1 cellular context compared by ENCODE assay signal in the genomic region with DNA sequence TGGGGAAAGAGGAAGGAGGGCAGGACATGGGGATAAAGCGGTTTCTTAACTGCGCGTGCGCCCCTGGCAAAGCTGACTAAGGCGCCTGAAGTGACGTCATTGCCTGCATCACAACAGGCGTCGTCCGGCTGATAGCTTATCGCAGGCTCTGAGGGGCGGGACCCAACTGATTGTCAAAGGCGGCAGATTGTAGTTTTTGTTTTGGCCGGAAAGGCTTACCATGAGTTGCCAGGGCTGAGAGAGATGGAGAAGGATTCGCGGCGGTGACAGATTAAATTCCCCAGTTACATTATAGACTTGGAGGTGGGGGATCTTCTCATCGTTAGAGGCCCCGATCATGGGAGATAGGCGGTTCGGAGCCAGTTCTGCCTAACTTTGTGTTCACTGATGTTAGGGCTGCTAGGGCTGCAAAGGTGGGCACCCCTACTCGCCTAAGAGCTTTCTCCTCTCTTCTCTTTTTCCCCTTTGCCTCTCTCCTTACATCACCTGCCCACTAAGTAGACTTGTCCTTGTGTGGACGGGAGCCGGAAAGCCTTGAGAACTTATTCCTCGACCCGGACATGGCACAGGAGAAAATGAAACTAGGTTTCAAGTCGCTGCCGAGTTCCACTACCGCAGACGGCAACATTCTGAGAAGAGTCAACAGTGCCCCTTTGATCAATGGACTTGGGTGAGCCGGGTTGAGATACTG.
TF ChIP-seq lines count a peak whose summit lies in the region.

No MANE protein-coding gene starts in this region.

TF ChIP-seq in K562, 482 proteins besides CTCF, POLR2A, EP300 and RAD21 (continued from another document and continues in another):
- TF ChIP-seq, protein P1, sequence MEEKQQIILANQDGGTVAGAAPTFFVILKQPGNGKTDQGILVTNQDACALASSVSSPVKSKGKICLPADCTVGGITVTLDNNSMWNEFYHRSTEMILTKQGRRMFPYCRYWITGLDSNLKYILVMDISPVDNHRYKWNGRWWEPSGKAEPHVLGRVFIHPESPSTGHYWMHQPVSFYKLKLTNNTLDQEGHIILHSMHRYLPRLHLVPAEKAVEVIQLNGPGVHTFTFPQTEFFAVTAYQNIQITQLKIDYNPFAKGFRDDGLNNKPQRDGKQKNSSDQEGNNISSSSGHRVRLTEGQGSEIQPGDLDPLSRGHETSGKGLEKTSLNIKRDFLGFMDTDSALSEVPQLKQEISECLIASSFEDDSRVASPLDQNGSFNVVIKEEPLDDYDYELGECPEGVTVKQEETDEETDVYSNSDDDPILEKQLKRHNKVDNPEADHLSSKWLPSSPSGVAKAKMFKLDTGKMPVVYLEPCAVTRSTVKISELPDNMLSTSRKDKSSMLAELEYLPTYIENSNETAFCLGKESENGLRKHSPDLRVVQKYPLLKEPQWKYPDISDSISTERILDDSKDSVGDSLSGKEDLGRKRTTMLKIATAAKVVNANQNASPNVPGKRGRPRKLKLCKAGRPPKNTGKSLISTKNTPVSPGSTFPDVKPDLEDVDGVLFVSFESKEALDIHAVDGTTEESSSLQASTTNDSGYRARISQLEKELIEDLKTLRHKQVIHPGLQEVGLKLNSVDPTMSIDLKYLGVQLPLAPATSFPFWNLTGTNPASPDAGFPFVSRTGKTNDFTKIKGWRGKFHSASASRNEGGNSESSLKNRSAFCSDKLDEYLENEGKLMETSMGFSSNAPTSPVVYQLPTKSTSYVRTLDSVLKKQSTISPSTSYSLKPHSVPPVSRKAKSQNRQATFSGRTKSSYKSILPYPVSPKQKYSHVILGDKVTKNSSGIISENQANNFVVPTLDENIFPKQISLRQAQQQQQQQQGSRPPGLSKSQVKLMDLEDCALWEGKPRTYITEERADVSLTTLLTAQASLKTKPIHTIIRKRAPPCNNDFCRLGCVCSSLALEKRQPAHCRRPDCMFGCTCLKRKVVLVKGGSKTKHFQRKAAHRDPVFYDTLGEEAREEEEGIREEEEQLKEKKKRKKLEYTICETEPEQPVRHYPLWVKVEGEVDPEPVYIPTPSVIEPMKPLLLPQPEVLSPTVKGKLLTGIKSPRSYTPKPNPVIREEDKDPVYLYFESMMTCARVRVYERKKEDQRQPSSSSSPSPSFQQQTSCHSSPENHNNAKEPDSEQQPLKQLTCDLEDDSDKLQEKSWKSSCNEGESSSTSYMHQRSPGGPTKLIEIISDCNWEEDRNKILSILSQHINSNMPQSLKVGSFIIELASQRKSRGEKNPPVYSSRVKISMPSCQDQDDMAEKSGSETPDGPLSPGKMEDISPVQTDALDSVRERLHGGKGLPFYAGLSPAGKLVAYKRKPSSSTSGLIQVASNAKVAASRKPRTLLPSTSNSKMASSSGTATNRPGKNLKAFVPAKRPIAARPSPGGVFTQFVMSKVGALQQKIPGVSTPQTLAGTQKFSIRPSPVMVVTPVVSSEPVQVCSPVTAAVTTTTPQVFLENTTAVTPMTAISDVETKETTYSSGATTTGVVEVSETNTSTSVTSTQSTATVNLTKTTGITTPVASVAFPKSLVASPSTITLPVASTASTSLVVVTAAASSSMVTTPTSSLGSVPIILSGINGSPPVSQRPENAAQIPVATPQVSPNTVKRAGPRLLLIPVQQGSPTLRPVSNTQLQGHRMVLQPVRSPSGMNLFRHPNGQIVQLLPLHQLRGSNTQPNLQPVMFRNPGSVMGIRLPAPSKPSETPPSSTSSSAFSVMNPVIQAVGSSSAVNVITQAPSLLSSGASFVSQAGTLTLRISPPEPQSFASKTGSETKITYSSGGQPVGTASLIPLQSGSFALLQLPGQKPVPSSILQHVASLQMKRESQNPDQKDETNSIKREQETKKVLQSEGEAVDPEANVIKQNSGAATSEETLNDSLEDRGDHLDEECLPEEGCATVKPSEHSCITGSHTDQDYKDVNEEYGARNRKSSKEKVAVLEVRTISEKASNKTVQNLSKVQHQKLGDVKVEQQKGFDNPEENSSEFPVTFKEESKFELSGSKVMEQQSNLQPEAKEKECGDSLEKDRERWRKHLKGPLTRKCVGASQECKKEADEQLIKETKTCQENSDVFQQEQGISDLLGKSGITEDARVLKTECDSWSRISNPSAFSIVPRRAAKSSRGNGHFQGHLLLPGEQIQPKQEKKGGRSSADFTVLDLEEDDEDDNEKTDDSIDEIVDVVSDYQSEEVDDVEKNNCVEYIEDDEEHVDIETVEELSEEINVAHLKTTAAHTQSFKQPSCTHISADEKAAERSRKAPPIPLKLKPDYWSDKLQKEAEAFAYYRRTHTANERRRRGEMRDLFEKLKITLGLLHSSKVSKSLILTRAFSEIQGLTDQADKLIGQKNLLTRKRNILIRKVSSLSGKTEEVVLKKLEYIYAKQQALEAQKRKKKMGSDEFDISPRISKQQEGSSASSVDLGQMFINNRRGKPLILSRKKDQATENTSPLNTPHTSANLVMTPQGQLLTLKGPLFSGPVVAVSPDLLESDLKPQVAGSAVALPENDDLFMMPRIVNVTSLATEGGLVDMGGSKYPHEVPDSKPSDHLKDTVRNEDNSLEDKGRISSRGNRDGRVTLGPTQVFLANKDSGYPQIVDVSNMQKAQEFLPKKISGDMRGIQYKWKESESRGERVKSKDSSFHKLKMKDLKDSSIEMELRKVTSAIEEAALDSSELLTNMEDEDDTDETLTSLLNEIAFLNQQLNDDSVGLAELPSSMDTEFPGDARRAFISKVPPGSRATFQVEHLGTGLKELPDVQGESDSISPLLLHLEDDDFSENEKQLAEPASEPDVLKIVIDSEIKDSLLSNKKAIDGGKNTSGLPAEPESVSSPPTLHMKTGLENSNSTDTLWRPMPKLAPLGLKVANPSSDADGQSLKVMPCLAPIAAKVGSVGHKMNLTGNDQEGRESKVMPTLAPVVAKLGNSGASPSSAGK (IDR thresholded peaks at IDR 0.05), result no peak
- TF ChIP-seq HDAC1 (IDR thresholded peaks at IDR 0.05), result peak in 1 of 2 experiments; percentile 64; a peak in 1 of 4 replicates
- TF ChIP-seq TEAD2 (tag; IDR thresholded peaks at IDR 0.05), result no peak
- TF ChIP-seq ARID2 (IDR thresholded peaks at IDR 0.05), result no peak
- no peak for TF ChIP-seq SREBF1 (IDR thresholded peaks at IDR 0.05; ENCODE audit: borderline replicate concordance, low read depth, low read length)
- no peak for TF ChIP-seq ZFP30 (CRISPR knock-in tag; IDR thresholded peaks at IDR 0.05; ENCODE audit: borderline replicate concordance)
- no peak for TF ChIP-seq ZNF436 (CRISPR knock-in tag; IDR thresholded peaks at IDR 0.05)
- TF ChIP-seq, protein P2, sequence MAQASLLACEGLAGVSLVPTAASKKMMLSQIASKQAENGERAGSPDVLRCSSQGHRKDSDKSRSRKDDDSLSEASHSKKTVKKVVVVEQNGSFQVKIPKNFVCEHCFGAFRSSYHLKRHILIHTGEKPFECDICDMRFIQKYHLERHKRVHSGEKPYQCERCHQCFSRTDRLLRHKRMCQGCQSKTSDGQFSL (CRISPR knock-in tag; IDR thresholded peaks at IDR 0.05), result no peak
- TF ChIP-seq, protein P2 (tag; IDR thresholded peaks at IDR 0.05), result no peak
- peak in 1 of 2 experiments; percentile 52; a peak in 1 of 4 replicates for TF ChIP-seq TEAD1 (CRISPR knock-in tag; IDR thresholded peaks at IDR 0.05)
- no peak for TF ChIP-seq HEY1 (CRISPR knock-in tag; IDR thresholded peaks at IDR 0.05; ENCODE audit: borderline replicate concordance)
- TF ChIP-seq ZNF12 (CRISPR knock-in tag; IDR thresholded peaks at IDR 0.05), result no peak
- no peak for TF ChIP-seq CCAR2 (IDR thresholded peaks at IDR 0.05; ENCODE audit: low read depth, low read length)
- no peak for TF ChIP-seq XRCC5 (IDR thresholded peaks at IDR 0.05; ENCODE audit: low read depth, low read length)
- TF ChIP-seq ZFP36 (IDR thresholded peaks at IDR 0.05; ENCODE audit: low read depth, low read length, partially characterized antibody), result no peak
- TF ChIP-seq C11orf30 (IDR thresholded peaks at IDR 0.05; ENCODE audit: low read depth), result peak; percentile 58
- peak; percentile 88 to 91 for TF ChIP-seq NRF1 (conservative IDR thresholded peaks at IDR 0.05 in 1 of 2, IDR thresholded peaks at IDR 0.05 in 1 of 2)
- TF ChIP-seq NCOA1 (IDR thresholded peaks at IDR 0.05; ENCODE audit: low read depth), result 0 out of 2 replicates have a peak, but pooled peaks have one; percentile 23
- no peak for TF ChIP-seq ZNF445 (CRISPR knock-in tag; IDR thresholded peaks at IDR 0.05; ENCODE audit: low read depth)
- no peak for TF ChIP-seq ZNF23 (CRISPR knock-in tag; IDR thresholded peaks at IDR 0.05)
- no peak for TF ChIP-seq HNRNPLL (IDR thresholded peaks at IDR 0.05; ENCODE audit: low read depth, low read length, poor library complexity, severe bottlenecking)
- TF ChIP-seq CBX8 (IDR thresholded peaks at IDR 0.05; ENCODE audit: borderline replicate concordance, extremely low read depth, low read depth, low read length, poor library complexity, severe bottlenecking), result no peak
- TF ChIP-seq, protein P3, sequence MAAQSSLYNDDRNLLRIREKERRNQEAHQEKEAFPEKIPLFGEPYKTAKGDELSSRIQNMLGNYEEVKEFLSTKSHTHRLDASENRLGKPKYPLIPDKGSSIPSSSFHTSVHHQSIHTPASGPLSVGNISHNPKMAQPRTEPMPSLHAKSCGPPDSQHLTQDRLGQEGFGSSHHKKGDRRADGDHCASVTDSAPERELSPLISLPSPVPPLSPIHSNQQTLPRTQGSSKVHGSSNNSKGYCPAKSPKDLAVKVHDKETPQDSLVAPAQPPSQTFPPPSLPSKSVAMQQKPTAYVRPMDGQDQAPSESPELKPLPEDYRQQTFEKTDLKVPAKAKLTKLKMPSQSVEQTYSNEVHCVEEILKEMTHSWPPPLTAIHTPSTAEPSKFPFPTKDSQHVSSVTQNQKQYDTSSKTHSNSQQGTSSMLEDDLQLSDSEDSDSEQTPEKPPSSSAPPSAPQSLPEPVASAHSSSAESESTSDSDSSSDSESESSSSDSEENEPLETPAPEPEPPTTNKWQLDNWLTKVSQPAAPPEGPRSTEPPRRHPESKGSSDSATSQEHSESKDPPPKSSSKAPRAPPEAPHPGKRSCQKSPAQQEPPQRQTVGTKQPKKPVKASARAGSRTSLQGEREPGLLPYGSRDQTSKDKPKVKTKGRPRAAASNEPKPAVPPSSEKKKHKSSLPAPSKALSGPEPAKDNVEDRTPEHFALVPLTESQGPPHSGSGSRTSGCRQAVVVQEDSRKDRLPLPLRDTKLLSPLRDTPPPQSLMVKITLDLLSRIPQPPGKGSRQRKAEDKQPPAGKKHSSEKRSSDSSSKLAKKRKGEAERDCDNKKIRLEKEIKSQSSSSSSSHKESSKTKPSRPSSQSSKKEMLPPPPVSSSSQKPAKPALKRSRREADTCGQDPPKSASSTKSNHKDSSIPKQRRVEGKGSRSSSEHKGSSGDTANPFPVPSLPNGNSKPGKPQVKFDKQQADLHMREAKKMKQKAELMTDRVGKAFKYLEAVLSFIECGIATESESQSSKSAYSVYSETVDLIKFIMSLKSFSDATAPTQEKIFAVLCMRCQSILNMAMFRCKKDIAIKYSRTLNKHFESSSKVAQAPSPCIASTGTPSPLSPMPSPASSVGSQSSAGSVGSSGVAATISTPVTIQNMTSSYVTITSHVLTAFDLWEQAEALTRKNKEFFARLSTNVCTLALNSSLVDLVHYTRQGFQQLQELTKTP (IDR thresholded peaks at IDR 0.05; ENCODE audit: low read depth in 1 of 2, partially characterized antibody in 2 of 2), result no peak
- peak; percentile 92 for TF ChIP-seq JUND (IDR thresholded peaks at IDR 0.05; ENCODE audit: borderline replicate concordance, low read depth, low read length)
- TF ChIP-seq JUND (tag; IDR thresholded peaks at IDR 0.05; ENCODE audit: borderline replicate concordance, low read depth, low read length), result peak; percentile 87; the same call in 2 of the 3 replicates
- no peak for TF ChIP-seq RBM34 (IDR thresholded peaks at IDR 0.05; ENCODE audit: borderline replicate concordance, insufficient read depth, low read length)
- no peak for TF ChIP-seq ZNF644 (tag; IDR thresholded peaks at IDR 0.05; ENCODE audit: low read depth)
- TF ChIP-seq, protein P4, sequence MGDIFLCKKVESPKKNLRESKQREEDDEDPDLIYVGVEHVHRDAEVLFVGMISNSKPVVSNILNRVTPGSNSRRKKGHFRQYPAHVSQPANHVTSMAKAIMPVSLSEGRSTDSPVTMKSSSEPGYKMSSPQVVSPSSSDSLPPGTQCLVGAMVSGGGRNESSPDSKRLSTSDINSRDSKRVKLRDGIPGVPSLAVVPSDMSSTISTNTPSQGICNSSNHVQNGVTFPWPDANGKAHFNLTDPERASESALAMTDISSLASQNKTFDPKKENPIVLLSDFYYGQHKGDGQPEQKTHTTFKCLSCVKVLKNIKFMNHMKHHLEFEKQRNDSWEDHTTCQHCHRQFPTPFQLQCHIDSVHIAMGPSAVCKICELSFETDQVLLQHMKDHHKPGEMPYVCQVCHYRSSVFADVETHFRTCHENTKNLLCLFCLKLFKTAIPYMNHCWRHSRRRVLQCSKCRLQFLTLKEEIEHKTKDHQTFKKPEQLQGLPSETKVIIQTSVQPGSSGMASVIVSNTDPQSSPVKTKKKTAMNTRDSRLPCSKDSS (IDR thresholded peaks at IDR 0.05; ENCODE audit: low read depth, partially characterized antibody), result no peak
- peak; percentile 83 for TF ChIP-seq ATF1 (CRISPR knock-in tag; IDR thresholded peaks at IDR 0.05)
- TF ChIP-seq ATF1 (tag; IDR thresholded peaks at IDR 0.05), result peak; percentile 98
- no peak for TF ChIP-seq ZNF696 (CRISPR knock-in tag; conservative IDR thresholded peaks at IDR 0.05)
- no peak for TF ChIP-seq ZNF764 (CRISPR knock-in tag; IDR thresholded peaks at IDR 0.05; ENCODE audit: low read depth)
- no peak for TF ChIP-seq E2F3 (CRISPR knock-in tag; IDR thresholded peaks at IDR 0.05)
- TF ChIP-seq HLTF (IDR thresholded peaks at IDR 0.05), result no peak
- TF ChIP-seq, protein P5, sequence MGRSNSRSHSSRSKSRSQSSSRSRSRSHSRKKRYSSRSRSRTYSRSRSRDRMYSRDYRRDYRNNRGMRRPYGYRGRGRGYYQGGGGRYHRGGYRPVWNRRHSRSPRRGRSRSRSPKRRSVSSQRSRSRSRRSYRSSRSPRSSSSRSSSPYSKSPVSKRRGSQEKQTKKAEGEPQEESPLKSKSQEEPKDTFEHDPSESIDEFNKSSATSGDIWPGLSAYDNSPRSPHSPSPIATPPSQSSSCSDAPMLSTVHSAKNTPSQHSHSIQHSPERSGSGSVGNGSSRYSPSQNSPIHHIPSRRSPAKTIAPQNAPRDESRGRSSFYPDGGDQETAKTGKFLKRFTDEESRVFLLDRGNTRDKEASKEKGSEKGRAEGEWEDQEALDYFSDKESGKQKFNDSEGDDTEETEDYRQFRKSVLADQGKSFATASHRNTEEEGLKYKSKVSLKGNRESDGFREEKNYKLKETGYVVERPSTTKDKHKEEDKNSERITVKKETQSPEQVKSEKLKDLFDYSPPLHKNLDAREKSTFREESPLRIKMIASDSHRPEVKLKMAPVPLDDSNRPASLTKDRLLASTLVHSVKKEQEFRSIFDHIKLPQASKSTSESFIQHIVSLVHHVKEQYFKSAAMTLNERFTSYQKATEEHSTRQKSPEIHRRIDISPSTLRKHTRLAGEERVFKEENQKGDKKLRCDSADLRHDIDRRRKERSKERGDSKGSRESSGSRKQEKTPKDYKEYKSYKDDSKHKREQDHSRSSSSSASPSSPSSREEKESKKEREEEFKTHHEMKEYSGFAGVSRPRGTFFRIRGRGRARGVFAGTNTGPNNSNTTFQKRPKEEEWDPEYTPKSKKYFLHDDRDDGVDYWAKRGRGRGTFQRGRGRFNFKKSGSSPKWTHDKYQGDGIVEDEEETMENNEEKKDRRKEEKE (IDR thresholded peaks at IDR 0.05; ENCODE audit: borderline replicate concordance in 1 of 2, control insufficient read depth in 1 of 2, low read depth in 2 of 2, low read length in 1 of 2), result no peak
- no peak for TF ChIP-seq TAL1 (IDR thresholded peaks at IDR 0.05)
- TF ChIP-seq CHD2 (IDR thresholded peaks at IDR 0.05; ENCODE audit: low read depth, low read length), result no peak
